ENCODE assay signal across 4 cellular contexts in genomic region chr5:179641745-179642144, GRCh38. TPM values are rescaled to one million over a fixed set of nuclear protein-coding genes. Genes with fewer than 3 reads are reported as not detected.
"Had no signal": no experiment of that assay in that cellular context is flagged by ENCODE, and none has a peak within 500 bp of the region (broad histone marks: within the 10 kb centered on the region; RNA-seq: fewer than 3 reads in every experiment).

No MANE protein-coding gene starts in this region.

RNA-seq across cellular contexts. Expression of gene CBY3, which starts 39.1 kb away (rescaled TPM):
- total RNA-seq: GM23248, H4, H7, HFFc6 had no signal
